Comparison of ENCODE assay signal across 1 cellular context in genomic region chr6:6840831-6841263, GRCh38.
TF ChIP-seq lines count a peak whose summit lies in the region.

No MANE protein-coding gene starts in this region.

TF ChIP-seq in K562, 482 proteins besides CTCF, POLR2A, EP300 and RAD21 (continued from another document):
- TF ChIP-seq SPI1 (IDR thresholded peaks at IDR 0.05; ENCODE audit: borderline replicate concordance, low read depth, low read length) (peak; percentile 45; the same call in 1 of the 2 replicates), TSC22D4 (tag; IDR thresholded peaks at IDR 0.05) (no peak), ZKSCAN1 (IDR thresholded peaks at IDR 0.05; ENCODE audit: low read depth, low read length) (no peak), FOXK1 (CRISPR knock-in tag; IDR thresholded peaks at IDR 0.05; ENCODE audit: borderline replicate concordance) (no peak), EWSR1 (IDR thresholded peaks at IDR 0.05; ENCODE audit: borderline replicate concordance, low read depth, partially characterized antibody) (no peak)
